ENCODE assay signal across 11 cellular contexts in the genomic region with DNA sequence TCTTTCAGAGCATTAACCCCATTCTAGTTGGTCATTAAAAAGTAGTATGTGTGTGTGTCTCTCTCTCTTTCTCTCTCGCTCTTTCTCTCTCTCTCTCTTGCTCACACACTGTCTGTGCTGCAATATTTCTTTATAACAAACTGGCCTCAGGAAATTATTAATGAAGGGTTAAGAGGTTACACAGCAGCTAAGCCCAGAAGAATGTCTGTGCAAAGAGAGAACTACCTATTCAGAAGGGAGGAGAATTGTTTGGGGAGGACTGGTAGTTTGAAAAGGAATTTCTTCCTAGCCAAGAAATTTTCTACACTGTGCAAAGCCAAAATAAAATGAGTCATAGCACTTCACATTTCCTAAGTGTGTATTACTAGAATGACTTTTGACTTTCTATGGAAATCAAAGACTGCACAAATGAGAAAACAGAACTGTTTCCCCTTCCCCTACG. TPM values are rescaled to one million over a fixed set of nuclear protein-coding genes. Genes with fewer than 3 reads are reported as not detected.
DNase-seq lines count a peak whose midpoint lies in the region; ATAC-seq, FAIRE-seq and TF ChIP-seq lines count a peak whose summit lies in the region.
"Had no signal": no experiment of that assay in that cellular context is flagged by ENCODE, and none has a peak within 500 bp of the region (broad histone marks: within the 10 kb centered on the region; RNA-seq: fewer than 3 reads in every experiment).

No MANE protein-coding gene starts in this region.

- H4K8ac ChIP-seq in IMR-90 (ENCODE audit: low read depth in 2 of 2, low read length in 2 of 2): no peak overlapping the region

- no peak overlapping the region for H2AK9ac ChIP-seq in IMR-90 (replicated peaks; ENCODE audit: low read depth, low read length, poor library complexity)

- H2BK15ac ChIP-seq in IMR-90 (ENCODE audit: low read depth, low read length): peak overlapping the region; percentile 33; the same call in 1 of the 3 replicates

- WGBS in IMR-90 (ENCODE audit: extremely low coverage in 2 of 2, insufficient read length in 1 of 2), 2 experiments: no CpG with 5 or more reads among the region's 2 CpGs

- H2AFZ ChIP-seq in IMR-90 (replicated peaks; ENCODE audit: low read length, poor library complexity): no peak overlapping the region

- H3K9ac ChIP-seq in IMR-90 (ENCODE audit: low read depth, low read length): no peak overlapping the region

- peak overlapping the region; percentile 87; the same call in 1 of the 2 replicates for H3K18ac ChIP-seq in IMR-90 (ENCODE audit: low read depth, low read length)

- H3K14ac ChIP-seq in IMR-90 (replicated peaks; ENCODE audit: low read depth, low read length): no peak overlapping the region

- H3K4me3 ChIP-seq in IMR-90 (ENCODE audit: insufficient read depth, low read depth, low read length) (no peak overlapping the region), cardiac fibroblast (replicated peaks in 1 of 2; ENCODE audit: low read depth in 2 of 2, low read length in 2 of 2) (no peak overlapping the region), thoracic aorta (peak overlapping the region; percentile 57)

- H3K9me1 ChIP-seq in IMR-90 (ENCODE audit: insufficient read depth, low read length): peaks cover 12% of the 10 kb centered on the region

- ATAC-seq in IMR-90 (ENCODE audit: low read depth) (peak; percentile 38), thoracic aorta (ENCODE audit: insufficient number of reproducible peaks, low FRiP score, low read depth) (peak; percentile 65)

- peak overlapping the region; percentile 61 for H2BK5ac ChIP-seq in IMR-90 (ENCODE audit: low read depth, low read length, poor library complexity, severe bottlenecking)

- dilution Hi-C loops in IMR-90 (cut with HindIII; ENCODE audit: low sequenced_read_pairs, unreplicated experiment): no loop called here

- TF ChIP-seq POLR2A in IMR-90 (IDR thresholded peaks at IDR 0.05; ENCODE audit: low read depth, low read length) (no peak), GM12892 (IDR thresholded peaks at IDR 0.05; ENCODE audit: low read depth, low read length) (no peak)

- no peak overlapping the region for H3K56ac ChIP-seq in IMR-90 (ENCODE audit: extremely low read depth, insufficient read depth, low read length)

- H3K4me2 ChIP-seq in IMR-90 (ENCODE audit: low read depth, low read length): peak overlapping the region; percentile 72; the same call in 1 of the 2 replicates

- intact Hi-C loops in IMR-90 (cut with micrococcal nuclease): loop anchor here (2.0 to 5.0 kb wide), 2 partner anchors 13 to 172 kb away; no protein-coding TSS in a partner anchor

- H3K9me3 ChIP-seq in IMR-90 (ENCODE audit: control insufficient read depth, insufficient read depth, low read length): no peaks in the 10 kb centered on the region
- no peaks in the 10 kb centered on the region for H3K9me3 ChIP-seq in thoracic aorta

- H3K36me3 ChIP-seq in IMR-90 (ENCODE audit: control insufficient read depth, insufficient read depth, low read length) (no peaks in the 10 kb centered on the region), thoracic aorta (no peaks in the 10 kb centered on the region)

- H3K27me3 ChIP-seq in IMR-90 (ENCODE audit: control insufficient read depth, insufficient read depth, low read length) (no peaks in the 10 kb centered on the region), thoracic aorta (replicated peaks; ENCODE audit: insufficient read depth) (no peaks in the 10 kb centered on the region)

- H3K79me1 ChIP-seq in IMR-90 (ENCODE audit: low read depth in 1 of 2, low read length in 2 of 2): peaks cover 7 to 36% of the 10 kb centered on the region in 2 experiments; a peak in 3 of 4 replicates

- peak; percentile 80 for DNase-seq in IMR-90
- peak; percentile 84 to 95 for DNase-seq in cardiac fibroblast (ENCODE audit: low read depth in 2 of 2)
- peak; percentile 68 for DNase-seq in left kidney (ENCODE audit: low read depth, low spot score)
- DNase-seq in thoracic aorta (ENCODE audit: low spot score): no peak
- no peak for DNase-seq in NCI-H2081 (lab: John Stamatoyannopoulos, UW)
- DNase-seq in GM12892 (ENCODE audit: insufficient read length): no peak
- DNase-seq in islet precursor cell: no peak
- no peak for DNase-seq in activated T-cell treated with anti-CD3 and anti-CD28 coated beads for 4 hours
- DNase-seq: activated naive CD4-positive, alpha-beta T cell treated with anti-CD3 and anti-CD28 coated beads for 36 hours; NCI-H2107; stimulated activated CD4-positive, alpha-beta T cell treated with anti-CD3 and anti-CD28 coated beads, Interleukin-2, amount 100 ng/mL, for 24 hours had no signal

- POLR2A ChIA-PET in IMR-90 (lab: Charles Lee; ENCODE audit: unreplicated experiment): no interaction called here

- FAIRE-seq in GM12892 (lab: Jason Lieb, UNC): no peak

- CTCF ChIA-PET in IMR-90 (lab: Yijun Ruan, JAX): no interaction called here

- no peak for TF ChIP-seq CTCF in IMR-90 (conservative IDR thresholded peaks at IDR 0.05; ENCODE audit: low read depth, low read length)
- TF ChIP-seq CTCF in cardiac fibroblast (IDR thresholded peaks at IDR 0.05; ENCODE audit: low read depth, low read length): no peak
- TF ChIP-seq CTCF in thoracic aorta (IDR thresholded peaks at IDR 0.05): no peak

- H2BK20ac ChIP-seq in IMR-90 (ENCODE audit: low read depth, low read length): no peak overlapping the region; the same call in 1 of the 2 replicates

- no peak overlapping the region for H3K23ac ChIP-seq in IMR-90 (ENCODE audit: low read depth, low read length)

- BruUV-seq in IMR-90 (replicated peaks; lab: Mats Ljungman, UMichigan): no TSS peak

- H4K5ac ChIP-seq in IMR-90 (ENCODE audit: low read depth, low read length): no peak overlapping the region

- H3K27ac ChIP-seq in IMR-90 (ENCODE audit: insufficient read depth, low read length) (no peak overlapping the region), thoracic aorta (peak overlapping the region; percentile 62 to 82)

- peak overlapping the region; percentile 34; the same call in 1 of the 2 replicates for H3K4ac ChIP-seq in IMR-90 (ENCODE audit: low read depth, low read length)

- no peak overlapping the region for H2AK5ac ChIP-seq in IMR-90 (ENCODE audit: low read depth, low read length)

- in situ Hi-C loops in IMR-90 (cut with MboI; ENCODE audit: low sequenced_read_pairs): no loop called here

- peaks cover 18% of the 10 kb centered on the region for H3K4me1 ChIP-seq in IMR-90 (ENCODE audit: control insufficient read depth, insufficient read depth, low read length)
- H3K4me1 ChIP-seq in thoracic aorta (ENCODE audit: control insufficient read depth in 1 of 2, low read depth in 2 of 2): peaks cover 51 to 95% of the 10 kb centered on the region in 2 donors

- H4K20me1 ChIP-seq in IMR-90 (ENCODE audit: insufficient read depth, low read length): peaks cover 4% of the 10 kb centered on the region; the same call in 1 of the 2 replicates

- H2BK120ac ChIP-seq in IMR-90 (ENCODE audit: low read depth, low read length): peak overlapping the region; percentile 33; the same call in 1 of the 2 replicates

- no peak for TF ChIP-seq RAD21 in IMR-90 (IDR thresholded peaks at IDR 0.05; ENCODE audit: low read length)

- H4K91ac ChIP-seq in IMR-90 (ENCODE audit: insufficient read depth, low read depth, low read length): no peak overlapping the region

TF ChIP-seq in IMR-90, 13 proteins besides CTCF, POLR2A, EP300 and RAD21:
- TF ChIP-seq FOS (IDR thresholded peaks at IDR 0.05; ENCODE audit: low read depth, low read length): 0 out of 2 replicates have a peak, but pooled peaks have one; percentile 38
- no peak for TF ChIP-seq NFE2L2 (IDR thresholded peaks at IDR 0.05; ENCODE audit: low read depth, low read length)
- TF ChIP-seq CEBPB (IDR thresholded peaks at IDR 0.05; ENCODE audit: low read depth, low read length): 0 out of 2 replicates have a peak, but pooled peaks have one; percentile 15

RNA-seq across cellular contexts. Expression of a gene that starts 22.2 kb away (rescaled TPM):
- total RNA-seq in IMR-90 (2012; rRNA removed) (90.7 and 105 TPM in 2 replicates), thoracic aorta (10 to 100 TPM; 31.4 to 32.8 TPM)
- polyA plus RNA-seq in IMR-90 (2012; rRNA removed): 15.6 and 19.8 TPM in 2 replicates
- polyA plus RNA-seq in IMR-90 (2012; cell fraction: cytosol; rRNA removed): 4.4 and 11.0 TPM in 2 replicates
- 13.5 and 32.1 TPM in 2 replicates for polyA plus RNA-seq in IMR-90 (2012; cell fraction: nucleus; rRNA removed; ENCODE audit: low replicate concordance)
- not detected for polyA plus RNA-seq in GM12892 (2012; ENCODE audit: missing spikeins)
- total RNA-seq: activated naive CD4-positive, alpha-beta T cell treated with anti-CD3 and anti-CD28 coated beads for 36 hours had no signal

Comparison
In these comparisons a context has a peak if more than half of its experiments do, and no peak if none do; other contexts are left out.
1. DNase-seq: peak in IMR-90 (single experiment), cardiac fibroblast (2 of 2) and left kidney (single experiment); none in thoracic aorta (single experiment), NCI-H2081 (0 of 2), GM12892 (single experiment), islet precursor cell (single experiment) and activated T-cell treated with anti-CD3 and anti-CD28 coated beads for 4 hours (single experiment).